8 cellular contexts compared by ENCODE assay signal in the genomic region with DNA sequence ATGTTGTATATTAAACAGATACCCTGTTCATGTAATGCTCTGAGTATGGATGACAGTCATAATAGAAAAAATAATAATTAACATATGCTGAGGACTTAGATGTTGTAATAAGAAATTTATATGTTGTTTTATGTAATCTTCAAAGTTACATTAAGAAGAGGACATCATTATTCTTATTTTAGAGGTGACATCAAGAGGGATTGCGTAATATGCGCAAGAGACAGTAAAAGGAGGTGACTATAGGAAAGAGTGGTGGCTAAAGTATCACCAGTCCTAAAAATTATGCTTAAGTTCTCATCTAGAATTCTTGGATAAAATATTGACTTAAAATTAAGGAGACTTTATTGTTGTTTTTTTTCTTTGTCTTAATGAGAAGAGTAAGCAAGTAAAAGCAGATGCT.
"Had no signal": no experiment of that assay in that cellular context is flagged by ENCODE, and none has a peak within 500 bp of the region (broad histone marks: within the 10 kb centered on the region; RNA-seq: fewer than 3 reads in every experiment).

No MANE protein-coding gene starts in this region.

- H3K9me3 ChIP-seq: HAP-1 had no signal

- ATAC-seq: GM23338, HCT116 had no signal

- H3K4me3 ChIP-seq: GM23338, HAP-1 had no signal

- H3K4me2 ChIP-seq: GM23338, KMS-11 had no signal

- H3K27ac ChIP-seq: HL-60, KMS-11 had no signal

- H3K9ac ChIP-seq: KMS-11 had no signal

- H3K4me1 ChIP-seq: HAP-1 had no signal

- H3K36me3 ChIP-seq: HAP-1 had no signal

- H2AFZ ChIP-seq: GM23338 had no signal

- DNase-seq: H7, HFFc6, KBM-7 had no signal
